Comparison of ENCODE assay signal across 1 cellular context in genomic region chr15:89907289-89907688, GRCh38.
TF ChIP-seq lines count a peak whose summit lies in the region.

No MANE protein-coding gene starts in this region.

TF ChIP-seq in IMR-90, 13 proteins besides CTCF, POLR2A, EP300 and RAD21:
- no peak for TF ChIP-seq MAZ (IDR thresholded peaks at IDR 0.05; ENCODE audit: borderline replicate concordance, low read depth, low read length)
- TF ChIP-seq RCOR1 (IDR thresholded peaks at IDR 0.05; ENCODE audit: insufficient replicate concordance, low read length): no peak
- TF ChIP-seq RFX5 (IDR thresholded peaks at IDR 0.05; ENCODE audit: low read depth, low read length): no peak
- TF ChIP-seq MAFK (IDR thresholded peaks at IDR 0.05; ENCODE audit: low read depth, low read length): no peak
- no peak for TF ChIP-seq USF2 (IDR thresholded peaks at IDR 0.05; ENCODE audit: low read depth, low read length)
- no peak for TF ChIP-seq ELK1 (IDR thresholded peaks at IDR 0.05; ENCODE audit: borderline replicate concordance, low read depth, low read length)
- no peak for TF ChIP-seq SMC3 (IDR thresholded peaks at IDR 0.05; ENCODE audit: low read depth, low read length)
- no peak for TF ChIP-seq CEBPB (IDR thresholded peaks at IDR 0.05; ENCODE audit: low read depth, low read length)
- TF ChIP-seq FOS (IDR thresholded peaks at IDR 0.05; ENCODE audit: low read depth, low read length): no peak
- TF ChIP-seq BHLHE40 (IDR thresholded peaks at IDR 0.05; ENCODE audit: low read depth, low read length): no peak
- no peak for TF ChIP-seq NFE2L2 (IDR thresholded peaks at IDR 0.05; ENCODE audit: low read depth, low read length)
- TF ChIP-seq MXI1 (IDR thresholded peaks at IDR 0.05; ENCODE audit: borderline replicate concordance, low read depth, low read length): no peak
- TF ChIP-seq CHD1 (IDR thresholded peaks at IDR 0.05; ENCODE audit: low read depth, low read length): no peak
